Comparison of ENCODE assay signal across 21 cellular contexts in the genomic region with DNA sequence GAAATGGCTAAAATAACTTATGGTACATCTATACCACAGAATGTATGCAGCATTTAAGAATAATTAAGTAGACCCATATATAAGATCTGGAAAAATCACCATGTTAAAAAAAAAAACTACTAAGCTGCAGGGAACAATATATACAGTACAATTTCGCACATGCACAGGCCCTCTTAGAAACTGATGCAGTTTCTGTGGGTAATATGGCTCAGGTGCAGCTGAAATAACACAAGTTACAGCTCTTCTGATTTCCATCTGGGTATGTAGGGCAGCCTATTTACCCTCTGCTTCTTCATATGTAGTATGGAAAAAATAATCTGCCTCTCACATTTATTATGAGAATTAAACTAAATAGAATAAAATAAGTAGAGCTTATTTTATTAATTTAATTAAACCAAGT.
"Had no signal": no experiment of that assay in that cellular context is flagged by ENCODE, and none has a peak within 500 bp of the region (broad histone marks: within the 10 kb centered on the region; RNA-seq: fewer than 3 reads in every experiment).

No MANE protein-coding gene starts in this region.

- H3K4me1 ChIP-seq: left lung had no signal

- H3K4me3 ChIP-seq: esophagus squamous epithelium, gastrocnemius medialis, heart right ventricle, left lung, lower lobe of right lung, mucosa of descending colon had no signal

- DNase-seq: cortex of kidney; effector CD8-positive, alpha-beta T cell; effector memory CD8-positive, alpha-beta T cell; endodermal cell; erythroblast; esophagus squamous epithelium; foreskin melanocyte; gastrocnemius medialis; glutamatergic neuron; head of caudate nucleus; heart right ventricle; hippocampal formation; left cardiac atrium; left lung; left ventricle myocardium superior; lower lobe of right lung; mesenchymal stem cell; mucosa of descending colon; naive B cell; naive thymus-derived CD8-positive, alpha-beta T cell had no signal

- H3K27ac ChIP-seq: epithelial cell of prostate, esophagus squamous epithelium, gastrocnemius medialis, heart right ventricle, left lung, lower lobe of right lung had no signal

- H3K27me3 ChIP-seq: esophagus squamous epithelium, gastrocnemius medialis, heart right ventricle, left lung had no signal

- H3K36me3 ChIP-seq: esophagus squamous epithelium, gastrocnemius medialis, heart right ventricle, left lung, lower lobe of right lung had no signal
